Comparison of ENCODE assay signal across 12 cellular contexts in the genomic region with DNA sequence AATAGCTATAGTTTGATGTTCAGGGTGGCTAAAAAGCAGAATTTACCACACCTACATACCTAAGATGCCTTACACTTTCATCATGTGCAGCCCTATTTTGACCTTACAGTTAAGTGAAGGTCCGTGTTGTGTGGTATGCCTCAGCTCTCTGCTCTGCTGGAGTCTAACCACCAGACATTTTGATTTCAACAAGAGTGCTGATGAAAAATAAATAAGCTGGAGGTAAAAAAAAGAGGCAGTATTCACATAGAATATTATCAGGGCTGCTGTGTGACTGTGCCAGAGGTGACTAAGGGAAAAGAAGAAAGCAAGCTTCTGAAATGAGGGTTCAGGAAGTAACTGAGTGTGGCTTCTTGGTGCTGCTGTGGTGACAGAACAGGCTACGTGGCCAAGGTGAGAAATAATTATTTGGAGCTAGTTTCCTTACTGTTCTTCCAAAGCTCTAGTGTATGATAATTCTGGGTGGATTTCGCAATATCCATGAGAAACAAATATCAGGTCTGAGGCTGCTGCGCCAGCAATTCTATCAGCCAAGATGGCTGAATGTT.
DNase-seq lines count a peak whose midpoint lies in the region; ATAC-seq and TF ChIP-seq lines count a peak whose summit lies in the region.
"Had no signal": no experiment of that assay in that cellular context is flagged by ENCODE, and none has a peak within 500 bp of the region (broad histone marks: within the 10 kb centered on the region; RNA-seq: fewer than 3 reads in every experiment).

No MANE protein-coding gene starts in this region.

- H3K9me3 Mint-ChIP-seq in CD14-positive monocyte, result peaks cover 0 to 2% (median 0%) of the 10 kb centered on the region in 7 donors
- no peaks in the 10 kb centered on the region for H3K9me3 Mint-ChIP-seq in activated T-cell treated with anti-CD3 and anti-CD28 coated beads, Interleukin-2, amount 50 U/mL, for 4 hours
- H3K9me3 Mint-ChIP-seq: nephron progenitor cell had no signal

- TF ChIP-seq CTCF in astrocyte of the spinal cord (IDR thresholded peaks at IDR 0.05; ENCODE audit: low read depth, low read length) (no peak), smooth muscle cell (IDR thresholded peaks at IDR 0.05; ENCODE audit: borderline replicate concordance, insufficient read depth, poor library complexity, severe bottlenecking) (no peak), CD14-positive monocyte (IDR thresholded peaks at IDR 0.05) (no peak)

- WGBS in smooth muscle cell (ENCODE audit: low lambda C conversion rate), result 74% methylated on average over 4 of the region's 4 CpGs

- H3K4me2 ChIP-seq in smooth muscle cell, result peak overlapping the region; percentile 10

- no peaks in the 10 kb centered on the region for H3K27me3 ChIP-seq in smooth muscle cell (ENCODE audit: low read depth)

- peaks cover 70% of the 10 kb centered on the region for H3K79me2 ChIP-seq in smooth muscle cell (ENCODE audit: low read depth)

- H3K4me1 ChIP-seq in smooth muscle cell (ENCODE audit: low read depth), result no peaks in the 10 kb centered on the region

- no peak for ATAC-seq in activated T-cell treated with anti-CD3 and anti-CD28 coated beads, Interleukin-2, amount 50 U/mL, for 4 hours
- ATAC-seq in HG02884 (IDR thresholded peaks at IDR 0.05; ENCODE audit: unreplicated experiment), result no peak
- no peak for ATAC-seq in GM18502 (IDR thresholded peaks at IDR 0.05; ENCODE audit: poor library complexity, unreplicated experiment)
- ATAC-seq: stimulated activated naive CD8-positive, alpha-beta T cell treated with anti-CD3 and anti-CD28 coated beads, Interleukin-15, Interleukin-2, amounts not matched to agents 100 U/mL and 50 U/mL, for 24 hours had no signal

- H3F3A ChIP-seq in smooth muscle cell (ENCODE audit: low read depth), result no peaks in the 10 kb centered on the region

- no peak overlapping the region for H2AFZ ChIP-seq in smooth muscle cell (ENCODE audit: low read depth)

- H3K4me3 ChIP-seq in astrocyte of the spinal cord (ENCODE audit: low read depth, low read length), result no peak overlapping the region
- no peak overlapping the region for H3K4me3 ChIP-seq in smooth muscle cell

- no peak overlapping the region for H3K9ac ChIP-seq in smooth muscle cell (ENCODE audit: low read depth)

- peaks cover 13% of the 10 kb centered on the region for H3K4me1 Mint-ChIP-seq in CD14-positive monocyte
- H3K4me1 Mint-ChIP-seq in activated T-cell treated with anti-CD3 and anti-CD28 coated beads, Interleukin-2, amount 50 U/mL, for 4 hours (ENCODE audit: low read depth), result no peaks in the 10 kb centered on the region

- DNase-seq in HT1080 (ENCODE audit: low read depth) (peak; percentile 71), astrocyte of the spinal cord (ENCODE audit: low read depth, low spot score) (peak; percentile 85), kidney tubule cell (ENCODE audit: low spot score) (peak; percentile 91), smooth muscle cell (lab: John Stamatoyannopoulos, UW; ENCODE audit: unreplicated experiment) (no peak), CD14-positive monocyte (ENCODE audit: low spot score) (no peak)
- no peak for DNase-seq in activated T-cell treated with anti-CD3 and anti-CD28 coated beads, Interleukin-2, amount 50 U/mL, for 4 hours
- DNase-seq: NCI-H1694; nephron progenitor cell; stimulated activated naive CD8-positive, alpha-beta T cell treated with anti-CD3 and anti-CD28 coated beads, Interleukin-15, Interleukin-2, amounts not matched to agents 100 U/mL and 50 U/mL, for 24 hours; T1000 had no signal

- in situ Hi-C loops in astrocyte of the spinal cord (cut with HindIII; ENCODE audit: low sequenced_read_pairs), result no loop called here

- H3K27ac Mint-ChIP-seq in CD14-positive monocyte, result peak overlapping the region in 1 of 7 donors; percentile 14

- H4K20me1 ChIP-seq in smooth muscle cell (ENCODE audit: low read depth), result peaks cover 99% of the 10 kb centered on the region

- intact Hi-C loops in CD14-positive monocyte (cut with micrococcal nuclease), result no loop called here

- H3K27me3 Mint-ChIP-seq in CD14-positive monocyte (ENCODE audit: low read depth in 3 of 3), result peaks cover 0 to 4% (median 2%) of the 10 kb centered on the region in 3 donors
- peaks cover 34% of the 10 kb centered on the region for H3K27me3 Mint-ChIP-seq in activated T-cell treated with anti-CD3 and anti-CD28 coated beads, Interleukin-2, amount 50 U/mL, for 4 hours (ENCODE audit: low read depth)

- H3K9me3 ChIP-seq in smooth muscle cell (replicated peaks; ENCODE audit: low read depth), result no peaks in the 10 kb centered on the region

- H3K36me3 ChIP-seq in smooth muscle cell (ENCODE audit: low read depth), result no peaks in the 10 kb centered on the region

- peak overlapping the region; percentile 40 for H3K27ac ChIP-seq in smooth muscle cell (ENCODE audit: low read depth)

- H3K4me3 Mint-ChIP-seq in CD14-positive monocyte, result no peak overlapping the region
- H3K4me3 Mint-ChIP-seq in activated T-cell treated with anti-CD3 and anti-CD28 coated beads, Interleukin-2, amount 50 U/mL, for 4 hours, result no peak overlapping the region
- H3K4me3 Mint-ChIP-seq: nephron progenitor cell had no signal

- no peaks in the 10 kb centered on the region for H3K36me3 Mint-ChIP-seq in CD14-positive monocyte
- no peaks in the 10 kb centered on the region for H3K36me3 Mint-ChIP-seq in activated T-cell treated with anti-CD3 and anti-CD28 coated beads, Interleukin-2, amount 50 U/mL, for 4 hours (ENCODE audit: insufficient read depth)

Comparison
In these comparisons a context has a peak if more than half of its experiments do, and no peak if none do; other contexts are left out.
1. DNase-seq: peak in HT1080 (single experiment), astrocyte of the spinal cord (single experiment) and kidney tubule cell (single experiment); none in smooth muscle cell (single experiment), CD14-positive monocyte (single experiment) and activated T-cell treated with anti-CD3 and anti-CD28 coated beads, Interleukin-2, amount 50 U/mL, for 4 hours (single experiment).